Comparison of ENCODE assay signal across 13 cellular contexts in genomic region chr14:50600849-50601248, GRCh38. TPM values are rescaled to one million over a fixed set of nuclear protein-coding genes. Genes with fewer than 3 reads are reported as not detected.
DNase-seq lines count a peak whose midpoint lies in the region; ATAC-seq and TF ChIP-seq lines count a peak whose summit lies in the region.
"Had no signal": no experiment of that assay in that cellular context is flagged by ENCODE, and none has a peak within 500 bp of the region (broad histone marks: within the 10 kb centered on the region; RNA-seq: fewer than 3 reads in every experiment).

No MANE protein-coding gene starts in this region.

- TF ChIP-seq CTCF in PC-3 (conservative IDR thresholded peaks at IDR 0.05; ENCODE audit: low read depth, low read length) (no peak), chondrocyte (IDR thresholded peaks at IDR 0.05) (no peak)

- H3K4me3 Mint-ChIP-seq in chondrocyte (ENCODE audit: unreplicated experiment) = no peak overlapping the region
- H3K4me3 Mint-ChIP-seq in naive thymus-derived CD8-positive, alpha-beta T cell = no peak overlapping the region

- no peaks in the 10 kb centered on the region for H4K20me1 ChIP-seq in PC-3 (ENCODE audit: low read length)
- H4K20me1 ChIP-seq: BLaER1 had no signal

- POLR2A ChIA-PET in PC-3 (lab: Charles Lee; ENCODE audit: unreplicated experiment) = interaction anchor here (0.6 to 1.4 kb wide), 7 partner anchors 26 to 260 kb away, joined by 3 to 20 read pairs (median 5); partner anchors contain the start of gene SAV1
- POLR2A ChIA-PET in naive thymus-derived CD8-positive, alpha-beta T cell (lab: Charles Lee) = no interaction called here

- H3K27ac ChIP-seq in PC-3 (ENCODE audit: low read length) = peak overlapping the region; percentile 44
- H3K27ac ChIP-seq in mesendoderm (ENCODE audit: low read depth, low read length) = no peak overlapping the region
- H3K27ac ChIP-seq: BLaER1, SJSA1 had no signal

- no peaks in the 10 kb centered on the region for H3K9me3 Mint-ChIP-seq in chondrocyte (ENCODE audit: low read depth)
- no peaks in the 10 kb centered on the region for H3K9me3 Mint-ChIP-seq in naive thymus-derived CD8-positive, alpha-beta T cell

- H3K36me3 Mint-ChIP-seq in chondrocyte (ENCODE audit: low read depth) = no peaks in the 10 kb centered on the region
- no peaks in the 10 kb centered on the region for H3K36me3 Mint-ChIP-seq in naive thymus-derived CD8-positive, alpha-beta T cell

- H3K27me3 ChIP-seq in PC-3 (ENCODE audit: low read length) = no peaks in the 10 kb centered on the region
- H3K27me3 ChIP-seq in mesendoderm (ENCODE audit: insufficient read depth, low read length, poor library complexity) = no peaks in the 10 kb centered on the region
- H3K27me3 ChIP-seq: BLaER1, SJSA1 had no signal

- H3K4me2 ChIP-seq in PC-3 (ENCODE audit: low read length) = peak overlapping the region; percentile 74
- no peak overlapping the region for H3K4me2 ChIP-seq in mesendoderm (ENCODE audit: low read length)
- H3K4me2 ChIP-seq: BLaER1 had no signal

- peaks cover 32% of the 10 kb centered on the region for H3K4me1 ChIP-seq in PC-3 (ENCODE audit: insufficient read depth, low read length)
- no peaks in the 10 kb centered on the region for H3K4me1 ChIP-seq in mesendoderm (ENCODE audit: control insufficient read depth, low read depth, low read length)

- no peaks in the 10 kb centered on the region for H3K79me1 ChIP-seq in mesendoderm (ENCODE audit: low read length)

- TSS peak; percentile 64 for BruUV-seq in PC-3 (replicated peaks; lab: Mats Ljungman, UMichigan)

- H3K18ac ChIP-seq in mesendoderm (ENCODE audit: low read length) = no peak overlapping the region

- H2BK5ac ChIP-seq in mesendoderm (ENCODE audit: low read length) = no peak overlapping the region

- H3K27me3 Mint-ChIP-seq in chondrocyte (ENCODE audit: low read depth) = no peaks in the 10 kb centered on the region
- H3K27me3 Mint-ChIP-seq in naive thymus-derived CD8-positive, alpha-beta T cell = no peaks in the 10 kb centered on the region

- no peaks in the 10 kb centered on the region for H3K9me2 ChIP-seq in PC-3 (replicated peaks; ENCODE audit: low read length)

- H3F3A ChIP-seq in PC-3 (ENCODE audit: low read length, unreplicated experiment) = no peaks in the 10 kb centered on the region

- H2BK120ac ChIP-seq in mesendoderm (ENCODE audit: low read depth, low read length) = no peak overlapping the region

- no peak overlapping the region for H3K27ac Mint-ChIP-seq in chondrocyte (ENCODE audit: unreplicated experiment)
- H3K27ac Mint-ChIP-seq in naive thymus-derived CD8-positive, alpha-beta T cell = no peak overlapping the region

- no peak overlapping the region for H2BK15ac ChIP-seq in mesendoderm (replicated peaks; ENCODE audit: low read depth)

- no peaks in the 10 kb centered on the region for H3K9me3 ChIP-seq in PC-3 (ENCODE audit: low read length)
- H3K9me3 ChIP-seq: BLaER1, SJSA1 had no signal

- peak; percentile 18; the same call in 1 of the 2 replicates for ATAC-seq in PC-3
- no peak for ATAC-seq in naive thymus-derived CD8-positive, alpha-beta T cell

- no peak overlapping the region for H3K4me3 ChIP-seq in PC-3 (ENCODE audit: low read length)
- no peak overlapping the region for H3K4me3 ChIP-seq in mesendoderm (ENCODE audit: low read length)
- H3K4me3 ChIP-seq: BLaER1, SJSA1 had no signal

- peak; percentile 27 for DNase-seq in ELF-1 (ENCODE audit: low read depth, low spot score)
- DNase-seq in PC-3 = no peak
- peak; percentile 40 for DNase-seq in fibroblast of gingiva (ENCODE audit: low read depth)
- DNase-seq in mesendoderm = peak; percentile 40
- no peak for DNase-seq in chondrocyte (ENCODE audit: low spot score)
- DNase-seq in naive thymus-derived CD8-positive, alpha-beta T cell = no peak
- no peak for DNase-seq in MV-4-11 (lab: John Stamatoyannopoulos, UW)
- DNase-seq in GM19240 (ENCODE audit: insufficient read length, low spot score) = no peak
- DNase-seq: effector CD4-positive, alpha-beta T cell; NCI-H1048; NCI-H524 treated with DMSO at 0.1 percent for 48 hours had no signal

- whole genome bisulfite sequencing in mesendoderm (ENCODE audit: extremely low coverage, insufficient coverage, low lambda C conversion rate) = no CpG with 5 or more reads among the region's 5 CpGs

- H4K8ac ChIP-seq in mesendoderm (ENCODE audit: low read depth, low read length) = no peak overlapping the region

- intact Hi-C loops in PC-3 (cut with micrococcal nuclease) = loop anchor here (1.0 to 5.0 kb wide), 11 partner anchors 18 to 280 kb away; no protein-coding TSS in a partner anchor

- CTCF ChIA-PET in PC-3 (lab: Charles Lee) = interaction anchor here (0.5 to 2.9 kb wide), 22 partner anchors 13 to 259 kb away, joined by 3 to 30 read pairs (median 4); partner anchors contain the start of genes ATL1 and SAV1

- H3K23ac ChIP-seq in mesendoderm (ENCODE audit: low read length) = no peak overlapping the region

- peak overlapping the region; percentile 26; the same call in 1 of the 2 replicates for H3K9ac ChIP-seq in PC-3 (ENCODE audit: low read length)
- no peak overlapping the region for H3K9ac ChIP-seq in mesendoderm (ENCODE audit: low read length)
- H3K9ac ChIP-seq: BLaER1 had no signal

- H3K56ac ChIP-seq in mesendoderm (ENCODE audit: low read length) = no peak overlapping the region

- H3K4me1 Mint-ChIP-seq in chondrocyte (ENCODE audit: low read depth) = peaks cover 10% of the 10 kb centered on the region
- no peaks in the 10 kb centered on the region for H3K4me1 Mint-ChIP-seq in naive thymus-derived CD8-positive, alpha-beta T cell

- no peaks in the 10 kb centered on the region for H3K79me2 ChIP-seq in PC-3 (ENCODE audit: low read length)
- no peaks in the 10 kb centered on the region for H3K79me2 ChIP-seq in mesendoderm (ENCODE audit: control insufficient read depth, insufficient read depth, low read length)

- H3K36me3 ChIP-seq in PC-3 (ENCODE audit: low read depth, low read length) (no peaks in the 10 kb centered on the region), mesendoderm (ENCODE audit: control insufficient read depth, insufficient read depth, low read length) (no peaks in the 10 kb centered on the region)
- H3K36me3 ChIP-seq: BLaER1, SJSA1 had no signal

- H3K4ac ChIP-seq in mesendoderm (ENCODE audit: low read depth, low read length) = no peak overlapping the region

- no peak overlapping the region for H4K5ac ChIP-seq in mesendoderm (ENCODE audit: low read length)

- H2AK5ac ChIP-seq in mesendoderm (ENCODE audit: low read length) = no peak overlapping the region

- H2AFZ ChIP-seq in PC-3 (ENCODE audit: low read length) = no peak overlapping the region

RNA-seq across cellular contexts. Expression of gene ATL1, which starts 40.9 kb away (rescaled TPM):
- total RNA-seq in PC-3 (2014; rRNA removed) (0.63 and 1.3 TPM in 2 replicates), chondrocyte (19.0 to 19.4 TPM (median 19.4 TPM) in 3 replicates)
- polyA plus RNA-seq in mesendoderm (2013, experiment 1 of 2) = 2.6 TPM
- 3.0 TPM for polyA plus RNA-seq in mesendoderm (2013, experiment 2 of 2)
- total RNA-seq in naive thymus-derived CD8-positive, alpha-beta T cell = 1 to 10 TPM; 3.1 to 3.6 TPM
- 1 to 10 TPM; 3.9 to 7.1 (median 5.2) TPM for polyA plus RNA-seq in naive thymus-derived CD8-positive, alpha-beta T cell

Comparison
In these comparisons a context has a peak if more than half of its experiments do, and no peak if none do; other contexts are left out.
1. DNase-seq: peak in ELF-1 (single experiment), fibroblast of gingiva (single experiment) and mesendoderm (single experiment); none in PC-3 (single experiment), chondrocyte (single experiment), naive thymus-derived CD8-positive, alpha-beta T cell (0 of 10), MV-4-11 (single experiment) and GM19240 (single experiment).